13 cellular contexts compared by ENCODE assay signal in genomic region chr3:148178508-148178907, GRCh38.
DNase-seq lines count a peak whose midpoint lies in the region; TF ChIP-seq lines count a peak whose summit lies in the region.
"Had no signal": no experiment of that assay in that cellular context is flagged by ENCODE, and none has a peak within 500 bp of the region (broad histone marks: within the 10 kb centered on the region; RNA-seq: fewer than 3 reads in every experiment).

No MANE protein-coding gene starts in this region.

- DNase-seq in NCI-H1436 (lab: John Stamatoyannopoulos, UW): peak; percentile 37
- DNase-seq in NCI-H1436 treated with DMSO at 0.1 percent for 48 hours (lab: John Stamatoyannopoulos, UW): no peak
- DNase-seq in fibroblast of lung (ENCODE audit: low read depth in 2 of 2): peak; percentile 10 to 16
- DNase-seq in superior temporal gyrus (ENCODE audit: extremely low spot score): peak; percentile 75
- DNase-seq in G401 (ENCODE audit: low spot score): no peak
- DNase-seq in DMS79 (lab: John Stamatoyannopoulos, UW): no peak
- DNase-seq in HuH-7.5 (ENCODE audit: low spot score): no peak
- DNase-seq: activated CD4-positive, alpha-beta T cell treated with anti-CD3 and anti-CD28 coated beads, Interleukin-2, amount 10 ng/mL, durations not matched to agents 7 days and 5 days; stimulated activated CD4-positive, alpha-beta T cell treated with anti-CD3 and anti-CD28 coated beads, Interleukin-15, amount 100 ng/mL, for 24 hours; T-helper 1 cell had no signal

- H3K79me2 ChIP-seq in OCI-LY3 (ENCODE audit: low read length) (no peaks in the 10 kb centered on the region), fibroblast of lung (ENCODE audit: control insufficient read depth, insufficient read depth, low read length) (no peaks in the 10 kb centered on the region)
- H3K79me2 ChIP-seq: parathyroid adenoma had no signal

- no peak overlapping the region for H3K9ac ChIP-seq in OCI-LY3 (ENCODE audit: low read length)
- no peak overlapping the region for H3K9ac ChIP-seq in fibroblast of lung (ENCODE audit: insufficient read depth, low read length)
- H3K9ac ChIP-seq: parathyroid adenoma had no signal

- H3K27ac ChIP-seq in OCI-LY3 (ENCODE audit: low read length) (no peak overlapping the region), fibroblast of lung (ENCODE audit: insufficient read depth, low read length) (no peak overlapping the region)
- H3K27ac ChIP-seq: 22Rv1, parathyroid adenoma had no signal

- H3K4me1 ChIP-seq in OCI-LY3 (ENCODE audit: low read length) (no peaks in the 10 kb centered on the region), fibroblast of lung (ENCODE audit: control insufficient read depth, extremely low read depth, insufficient read depth, low read length) (peaks cover 3% of the 10 kb centered on the region)
- H3K4me1 ChIP-seq: parathyroid adenoma had no signal

- peaks cover 3% of the 10 kb centered on the region; the same call in 1 of the 2 replicates for H3K9me3 ChIP-seq in OCI-LY3 (ENCODE audit: insufficient read depth, low read length)
- H3K9me3 ChIP-seq in fibroblast of lung (ENCODE audit: control insufficient read depth, insufficient read depth, low read depth, low read length): no peaks in the 10 kb centered on the region

- H3K36me3 ChIP-seq in OCI-LY3 (replicated peaks; ENCODE audit: low read depth, low read length) (no peaks in the 10 kb centered on the region), fibroblast of lung (ENCODE audit: control insufficient read depth, insufficient read depth, low read length) (no peaks in the 10 kb centered on the region)

- H3K4me2 ChIP-seq in OCI-LY3 (ENCODE audit: low read length) (no peak overlapping the region), fibroblast of lung (ENCODE audit: extremely low read depth, insufficient read depth, low read length) (no peak overlapping the region)

- H3K4me3 ChIP-seq in OCI-LY3 (ENCODE audit: low read length) (no peak overlapping the region), fibroblast of lung (replicated peaks in 1 of 4; ENCODE audit: control extremely low read depth in 1 of 4, insufficient read depth in 1 of 4, low read depth in 3 of 4, low read length in 4 of 4) (no peak overlapping the region)

- TF ChIP-seq CTCF in OCI-LY3 (IDR thresholded peaks at IDR 0.05; ENCODE audit: low read depth, low read length) (no peak), fibroblast of lung (conservative IDR thresholded peaks at IDR 0.05 in 1 of 2, IDR thresholded peaks at IDR 0.05 in 1 of 2; ENCODE audit: low read depth in 1 of 2, low read length in 2 of 2) (no peak)

- H4K20me1 ChIP-seq in OCI-LY3 (ENCODE audit: insufficient read depth, low read length) (no peaks in the 10 kb centered on the region), fibroblast of lung (ENCODE audit: control insufficient read depth, extremely low read depth, insufficient read depth, low read length) (no peaks in the 10 kb centered on the region)

- in situ Hi-C loops in G401 (cut with HindIII; ENCODE audit: low sequenced_read_pairs): no loop called here

- H2AFZ ChIP-seq in OCI-LY3 (ENCODE audit: low read depth, low read length): 0 out of 2 replicates have a peak overlapping the region, but pooled peaks have one; percentile 22
- H2AFZ ChIP-seq in fibroblast of lung (ENCODE audit: low read length): no peak overlapping the region
- H2AFZ ChIP-seq: parathyroid adenoma had no signal

- H3K27me3 ChIP-seq in OCI-LY3 (ENCODE audit: low read depth, low read length) (no peaks in the 10 kb centered on the region), fibroblast of lung (ENCODE audit: control insufficient read depth, insufficient read depth, low read length) (no peaks in the 10 kb centered on the region)

Comparison
In these comparisons a context has a peak if more than half of its experiments do, and no peak if none do; other contexts are left out.
1. DNase-seq: peak in NCI-H1436 (single experiment), fibroblast of lung (2 of 2) and superior temporal gyrus (single experiment); none in NCI-H1436 treated with DMSO at 0.1 percent for 48 hours (single experiment), G401 (single experiment), DMS79 (single experiment) and HuH-7.5 (single experiment).